8 cellular contexts compared by ENCODE assay signal in genomic region chr6:142846883-142847287, GRCh38.
DNase-seq lines count a peak whose midpoint lies in the region; ATAC-seq and TF ChIP-seq lines count a peak whose summit lies in the region.

No MANE protein-coding gene starts in this region.

- H3K4me3 ChIP-seq in body of pancreas (no peak overlapping the region), lower lobe of right lung (no peak overlapping the region)

- no peaks in the 10 kb centered on the region for H3K27me3 ChIP-seq in body of pancreas
- no peaks in the 10 kb centered on the region for H3K27me3 ChIP-seq in lower lobe of right lung (ENCODE audit: low read depth)

- WGBS in body of pancreas, 2 donors = 82 to 85% methylated on average over 5 of the region's 5 CpGs

- H3K36me3 ChIP-seq in body of pancreas (replicated peaks in 1 of 2; ENCODE audit: insufficient read depth in 1 of 2, low read depth in 2 of 2) = no peaks in the 10 kb centered on the region
- no peaks in the 10 kb centered on the region for H3K36me3 ChIP-seq in lower lobe of right lung

- H3K27ac ChIP-seq in body of pancreas (peak overlapping the region in 3 of 4 donors; percentile 65 to 79 (median 72)), lower lobe of right lung (peak overlapping the region; percentile 73)

- H3K9me3 ChIP-seq in body of pancreas = no peaks in the 10 kb centered on the region
- H3K9me3 ChIP-seq in lower lobe of right lung = no peaks in the 10 kb centered on the region

- peak; percentile 90 for DNase-seq in A172 (ENCODE audit: low spot score)
- DNase-seq in HK-2 (ENCODE audit: unreplicated experiment) = peak; percentile 71
- DNase-seq in body of pancreas = peak in 1 of 4 donors; percentile 25
- no peak for DNase-seq in lower lobe of right lung
- no peak for DNase-seq in SHP77 treated with DMSO at 0.1 percent for 48 hours (lab: John Stamatoyannopoulos, UW)
- DNase-seq in midbrain (lab: John Stamatoyannopoulos, UW) = no peak

- no peak for TF ChIP-seq CTCF in body of pancreas (IDR thresholded peaks at IDR 0.05)
- TF ChIP-seq CTCF in lower lobe of right lung (IDR thresholded peaks at IDR 0.05) = no peak

- H3K4me1 ChIP-seq in body of pancreas = peaks cover 35% of the 10 kb centered on the region
- peaks cover 59% of the 10 kb centered on the region for H3K4me1 ChIP-seq in lower lobe of right lung

- peak; percentile 38 for ATAC-seq in body of pancreas
- ATAC-seq in lower lobe of right lung = peak; percentile 26 to 38
- no peak for ATAC-seq in GM21529 (IDR thresholded peaks at IDR 0.05; ENCODE audit: unreplicated experiment)
- ATAC-seq in HG03095 (IDR thresholded peaks at IDR 0.05; ENCODE audit: unreplicated experiment) = no peak

- intact Hi-C loops in body of pancreas (cut with DNase I) = no loop called here
- intact Hi-C loops in lower lobe of right lung (cut with DNase I) = no loop called here

- no peak for TF ChIP-seq POLR2A in body of pancreas (IDR thresholded peaks at IDR 0.05)

Comparison
In these comparisons a context has a peak if more than half of its experiments do, and no peak if none do; other contexts are left out.
1. DNase-seq: peak in A172 (single experiment) and HK-2 (single experiment); none in lower lobe of right lung (single experiment), SHP77 treated with DMSO at 0.1 percent for 48 hours (single experiment) and midbrain (single experiment).
2. ATAC-seq: peak in body of pancreas (single experiment) and lower lobe of right lung (2 of 2); none in GM21529 (single experiment) and HG03095 (single experiment).